15 cellular contexts compared by ENCODE assay signal in the genomic region with DNA sequence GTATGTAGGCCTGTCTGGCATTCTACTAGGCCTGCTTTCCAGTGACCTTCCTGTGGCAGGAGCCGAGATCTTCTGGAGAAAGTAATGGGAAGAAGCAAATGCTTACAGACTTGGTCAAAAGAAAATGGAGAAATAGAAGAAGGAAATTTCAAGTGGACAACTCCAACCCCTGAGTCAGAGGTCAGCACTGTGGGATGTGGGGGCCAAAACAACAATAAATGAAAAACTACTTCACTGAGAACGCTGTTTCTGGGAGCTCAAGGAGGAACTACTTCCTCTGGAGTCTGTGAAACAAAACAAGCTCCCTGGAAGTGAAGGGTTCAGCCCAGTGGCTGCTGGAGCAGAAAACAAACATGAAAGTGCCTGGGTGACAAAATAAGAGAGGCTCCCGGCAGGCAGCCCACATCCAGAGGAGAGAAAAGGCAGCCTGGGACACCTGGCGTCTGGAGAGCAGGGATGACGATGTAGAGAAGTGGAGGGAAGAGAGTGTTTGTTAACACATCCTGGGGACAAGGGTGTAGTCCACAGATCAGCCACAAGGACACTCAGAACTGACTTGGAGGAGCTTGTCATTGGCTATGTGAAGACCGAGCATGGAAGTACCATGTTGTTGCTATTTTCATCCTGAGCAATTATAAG.
A peak's percentile ranks its signal among the peaks of the same experiment; 100 is the strongest.
DNase-seq lines count a peak whose midpoint lies in the region; ATAC-seq, FAIRE-seq and TF ChIP-seq lines count a peak whose summit lies in the region.
"Had no signal": no experiment of that assay in that cellular context is flagged by ENCODE, and none has a peak within 500 bp of the region (broad histone marks: within the 10 kb centered on the region; RNA-seq: fewer than 3 reads in every experiment).

No MANE protein-coding gene starts in this region.

- POLR2A ChIA-PET in K562 (lab: Yijun Ruan, JAX), result interaction anchor here (0.9 to 2.5 kb wide), 8 partner anchors 8 to 83 kb away, joined by 3 to 15 read pairs (median 4); no protein-coding TSS in a partner anchor

- intact Hi-C loops in K562 (cut with micrococcal nuclease), result loop anchor here (5.0 kb wide), 1 partner anchor 65 kb away; no protein-coding TSS in a partner anchor

- ATAC-seq in K562, result peak; percentile 87
- ATAC-seq in GM19351 (IDR thresholded peaks at IDR 0.05; ENCODE audit: unreplicated experiment), result no peak
- ATAC-seq: CD8-positive, alpha-beta T cell; stimulated activated memory B cell treated with anti-CD40 and anti-IgM and Interleukin-4, amounts not matched to agents 10 μg/mL and 1 μg/mL and 100 μg/mL, for 72 hours had no signal

- no peak overlapping the region for H3K4me3 ChIP-seq in K562
- H3K4me3 ChIP-seq: ascending aorta had no signal

- H3K4me1 ChIP-seq in K562 (replicated peaks in 1 of 2; ENCODE audit: control insufficient read depth in 2 of 2, insufficient read depth in 2 of 2, low read length in 2 of 2), result peaks cover 16 to 51% of the 10 kb centered on the region in 2 experiments

- peaks cover 17% of the 10 kb centered on the region for H3K36me3 Mint-ChIP-seq in nephron progenitor cell (ENCODE audit: low read depth)

- H3K4me1 Mint-ChIP-seq in nephron progenitor cell, result peaks cover 34% of the 10 kb centered on the region
- H3K4me1 Mint-ChIP-seq: memory B cell; stimulated activated memory B cell treated with anti-CD40 and anti-IgM and Interleukin-4, amounts not matched to agents 10 μg/mL and 1 μg/mL and 100 μg/mL, for 72 hours had no signal

- H3K4me2 ChIP-seq in K562 (ENCODE audit: insufficient read depth, low read length), result peak overlapping the region; percentile 66

- peak overlapping the region; percentile 84 for H3K27ac ChIP-seq in K562 (ENCODE audit: extremely low read depth, low read depth, low read length)
- H3K27ac ChIP-seq: ascending aorta, WERI-Rb-1 had no signal

- no peaks in the 10 kb centered on the region for H3K9me3 Mint-ChIP-seq in nephron progenitor cell
- H3K9me3 Mint-ChIP-seq: CD8-positive, alpha-beta T cell; memory B cell had no signal

- H3K4me3 Mint-ChIP-seq in nephron progenitor cell, result no peak overlapping the region
- H3K4me3 Mint-ChIP-seq: CD8-positive, alpha-beta T cell; memory B cell; stimulated activated memory B cell treated with anti-CD40 and anti-IgM and Interleukin-4, amounts not matched to agents 10 μg/mL and 1 μg/mL and 100 μg/mL, for 72 hours had no signal

- peaks cover 6% of the 10 kb centered on the region for H3K9me3 ChIP-seq in K562 (replicated peaks; ENCODE audit: control insufficient read depth, insufficient read depth, low read depth, low read length)
- H3K9me3 ChIP-seq: ascending aorta had no signal

- DNase-seq in ELF-1 (ENCODE audit: low read depth, low spot score) (peak; percentile 13), NCI-H2029 (lab: John Stamatoyannopoulos, UW) (peak; percentile 89), K562 (ENCODE audit: extremely low read depth in 1 of 4, low spot score in 3 of 4) (peak; percentile 63 to 73 (median 70)), nephron progenitor cell (no peak), NOMO-1 treated with dmso at 0.1 percent for 144 hours (lab: John Stamatoyannopoulos, UW; ENCODE audit: unreplicated experiment) (no peak), GM13976 (ENCODE audit: low spot score) (no peak)
- DNase-seq: CD8-positive, alpha-beta T cell; hypothalamus; NCI-H1694 treated with DMSO at 0.1 percent for 48 hours; stimulated activated CD4-positive, alpha-beta T cell treated with anti-CD3 and anti-CD28 coated beads, Interleukin-1b, Interleukin-23, amount 100 ng/mL, for 48 hours; WERI-Rb-1 had no signal

- peak; percentile 68 for FAIRE-seq in K562 (lab: Jason Lieb, UNC)

- H3K27me3 ChIP-seq in K562 (ENCODE audit: control insufficient read depth in 2 of 2, insufficient read depth in 2 of 2, low read length in 2 of 2), result no peaks in the 10 kb centered on the region
- H3K27me3 ChIP-seq: ascending aorta had no signal

- in situ Hi-C loops in K562 (cut with MboI), result no loop called here
- in situ Hi-C loops in GM13976 (cut with MboI; ENCODE audit: low sequenced_read_pairs, unreplicated experiment), result no loop called here

- TF ChIP-seq CTCF in K562 (IDR thresholded peaks at IDR 0.05 in 2 of 3, conservative IDR thresholded peaks at IDR 0.05 in 1 of 3; ENCODE audit: insufficient read depth in 2 of 3, low read depth in 1 of 3, low read length in 3 of 3) (peak; percentile 37 to 47 (median 47); a peak in 5 of 6 replicates), nephron progenitor cell (IDR thresholded peaks at IDR 0.05) (peak; percentile 15), GM13976 (IDR thresholded peaks at IDR 0.05; ENCODE audit: borderline replicate concordance, control extremely low read depth, extremely low read depth, insufficient read depth, missing control alignments) (no peak)

- H3K79me2 ChIP-seq in K562 (ENCODE audit: control insufficient read depth, insufficient read depth, low read length), result peaks cover 23% of the 10 kb centered on the region

- H3K36me3 ChIP-seq in K562 (ENCODE audit: control insufficient read depth, insufficient read depth, low read length), result no peaks in the 10 kb centered on the region
- H3K36me3 ChIP-seq: ascending aorta, WERI-Rb-1 had no signal

- 24% methylated on average over 6 of the region's 6 CpGs for WGBS in K562 (ENCODE audit: insufficient coverage, low coverage, missing lambda C conversion rate)

- BruUV-seq in K562 (replicated peaks; lab: Mats Ljungman, UMichigan), result no TSS peak

- TF ChIP-seq POLR2A in K562 (conservative IDR thresholded peaks at IDR 0.05), result no peak

- H4K20me1 ChIP-seq in K562 (replicated peaks; ENCODE audit: control insufficient read depth, insufficient read depth, low read length), result no peaks in the 10 kb centered on the region

- H3K27ac Mint-ChIP-seq in nephron progenitor cell, result peak overlapping the region; percentile 98
- H3K27ac Mint-ChIP-seq: CD8-positive, alpha-beta T cell; memory B cell; stimulated activated memory B cell treated with anti-CD40 and anti-IgM and Interleukin-4, amounts not matched to agents 10 μg/mL and 1 μg/mL and 100 μg/mL, for 72 hours had no signal

- peak overlapping the region; percentile 75 for H2AFZ ChIP-seq in K562 (ENCODE audit: low read depth, low read length)

- CTCF ChIA-PET in K562 (lab: Yijun Ruan, JAX; ENCODE audit: low intra/inter-chr PET ratio), result no interaction called here

- peak in 1 of 2 experiments; percentile 46; a peak in 2 of 4 replicates for TF ChIP-seq RAD21 in K562 (CRISPR knock-in tag; conservative IDR thresholded peaks at IDR 0.05 in 1 of 2, IDR thresholded peaks at IDR 0.05 in 1 of 2)

- H3K9ac ChIP-seq in K562 (ENCODE audit: insufficient read depth in 1 of 2, low read depth in 2 of 2, low read length in 2 of 2), result peak overlapping the region; percentile 15 to 54; a peak in 3 of 4 replicates

- no peaks in the 10 kb centered on the region for H3K9me1 ChIP-seq in K562 (ENCODE audit: control insufficient read depth, insufficient read depth, low read length)

- no peaks in the 10 kb centered on the region for H3K27me3 Mint-ChIP-seq in nephron progenitor cell (ENCODE audit: low read depth, poor library complexity)
- H3K27me3 Mint-ChIP-seq: memory B cell; stimulated activated memory B cell treated with anti-CD40 and anti-IgM and Interleukin-4, amounts not matched to agents 10 μg/mL and 1 μg/mL and 100 μg/mL, for 72 hours had no signal

- TF ChIP-seq EP300 in K562 (IDR thresholded peaks at IDR 0.05; ENCODE audit: low read length), result peak; percentile 4; the same call in 1 of the 2 replicates

TF ChIP-seq in K562, 482 proteins besides CTCF, POLR2A, EP300 and RAD21 (continues in another document):
- TF ChIP-seq, protein P1, sequence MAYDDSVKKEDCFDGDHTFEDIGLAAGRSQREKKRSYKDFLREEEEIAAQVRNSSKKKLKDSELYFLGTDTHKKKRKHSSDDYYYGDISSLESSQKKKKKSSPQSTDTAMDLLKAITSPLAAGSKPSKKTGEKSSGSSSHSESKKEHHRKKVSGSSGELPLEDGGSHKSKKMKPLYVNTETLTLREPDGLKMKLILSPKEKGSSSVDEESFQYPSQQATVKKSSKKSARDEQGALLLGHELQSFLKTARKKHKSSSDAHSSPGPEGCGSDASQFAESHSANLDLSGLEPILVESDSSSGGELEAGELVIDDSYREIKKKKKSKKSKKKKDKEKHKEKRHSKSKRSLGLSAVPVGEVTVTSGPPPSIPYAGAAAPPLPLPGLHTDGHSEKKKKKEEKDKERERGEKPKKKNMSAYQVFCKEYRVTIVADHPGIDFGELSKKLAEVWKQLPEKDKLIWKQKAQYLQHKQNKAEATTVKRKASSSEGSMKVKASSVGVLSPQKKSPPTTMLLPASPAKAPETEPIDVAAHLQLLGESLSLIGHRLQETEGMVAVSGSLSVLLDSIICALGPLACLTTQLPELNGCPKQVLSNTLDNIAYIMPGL (CRISPR knock-in tag; IDR thresholded peaks at IDR 0.05), result no peak
- TF ChIP-seq ZNF347 (CRISPR knock-in tag; IDR thresholded peaks at IDR 0.05; ENCODE audit: low read depth), result no peak
- no peak for TF ChIP-seq SIX5 (IDR thresholded peaks at IDR 0.05; ENCODE audit: borderline replicate concordance in 1 of 2, insufficient read depth in 1 of 2, low read depth in 1 of 2, low read length in 2 of 2)
- TF ChIP-seq NFYB (IDR thresholded peaks at IDR 0.05; ENCODE audit: extremely low read depth, insufficient read length), result no peak
- peak; percentile 67 for TF ChIP-seq ETV5 (CRISPR knock-in tag; IDR thresholded peaks at IDR 0.05; ENCODE audit: low read depth)

Comparison
In these comparisons a context has a peak if more than half of its experiments do, and no peak if none do; other contexts are left out.
1. DNase-seq: peak in ELF-1 (single experiment), NCI-H2029 (single experiment) and K562 (4 of 4); none in nephron progenitor cell (single experiment), NOMO-1 treated with dmso at 0.1 percent for 144 hours (single experiment) and GM13976 (single experiment).